ENCODE assay signal across 28 cellular contexts in genomic region chr7:128152721-128153120, GRCh38.
"Had no signal": no experiment of that assay in that cellular context is flagged by ENCODE, and none has a peak within 500 bp of the region (broad histone marks: within the 10 kb centered on the region; RNA-seq: fewer than 3 reads in every experiment).

No MANE protein-coding gene starts in this region.

- H3K27ac Mint-ChIP-seq: activated CD4-positive, alpha-beta memory T cell treated with anti-CD3 and anti-CD28 coated beads for 36 hours; activated CD4-positive, alpha-beta T cell treated with anti-CD3 and anti-CD28 coated beads, Interleukin-2, amount 10 ng/mL, durations not matched to agents 7 days and 5 days; activated naive CD4-positive, alpha-beta T cell treated with anti-CD3 and anti-CD28 coated beads, Interleukin-2, amount 50 U/mL, for 72 hours; activated naive CD8-positive, alpha-beta T cell treated with anti-CD3 and anti-CD28 coated beads, Interleukin-2, amount 50 U/mL, for 24 hours; activated T-cell treated with anti-CD3 and anti-CD28 coated beads, Interleukin-2, amount 50 U/mL, for 24 hours had no signal

- H3K9me3 Mint-ChIP-seq: activated CD4-positive, alpha-beta memory T cell treated with anti-CD3 and anti-CD28 coated beads for 36 hours; activated CD4-positive, alpha-beta T cell treated with anti-CD3 and anti-CD28 coated beads, Interleukin-2, amount 10 ng/mL, durations not matched to agents 7 days and 5 days; activated naive CD4-positive, alpha-beta T cell treated with anti-CD3 and anti-CD28 coated beads, Interleukin-2, amount 50 U/mL, for 72 hours; activated naive CD8-positive, alpha-beta T cell treated with anti-CD3 and anti-CD28 coated beads, Interleukin-2, amount 50 U/mL, for 24 hours; activated T-cell treated with anti-CD3 and anti-CD28 coated beads, Interleukin-2, amount 50 U/mL, for 24 hours had no signal

- H3K27ac ChIP-seq: ascending aorta, body of pancreas, KMS-11, SJCRH30, VCaP had no signal

- H3K36me3 ChIP-seq: ascending aorta, MG63, SJCRH30 had no signal

- H3K4me3 ChIP-seq: ascending aorta, body of pancreas, MG63, SJCRH30 had no signal

- H3K9me3 ChIP-seq: ascending aorta, body of pancreas, MG63, SJCRH30, SK-N-SH had no signal

- H3K4me1 ChIP-seq: ascending aorta, body of pancreas had no signal

- DNase-seq: activated CD4-positive, alpha-beta memory T cell treated with anti-CD3 and anti-CD28 coated beads for 36 hours; activated CD4-positive, alpha-beta T cell treated with anti-CD3 and anti-CD28 coated beads, Interleukin-2, amount 10 ng/mL, durations not matched to agents 7 days and 5 days; activated CD4-positive, CD25-positive, alpha-beta regulatory T cell; activated naive CD4-positive, alpha-beta T cell treated with Interleukin-2 at 50 U/mL for 16 hours; activated naive CD8-positive, alpha-beta T cell treated with anti-CD3 and anti-CD28 coated beads, Interleukin-2, amount 50 U/mL, for 24 hours; activated T-cell treated with anti-CD3 and anti-CD28 coated beads, Interleukin-2, amount 50 U/mL, for 24 hours; amniotic stem cell; body of pancreas; central memory CD4-positive, alpha-beta T cell; MG63; NCI-H1105; NCI-H1436 treated with DMSO at 0.1 percent for 48 hours; NCI-H187; NCI-H2081; NCI-H510A treated with DMSO at 0.1 percent for 48 hours; NCI-H69; NK-92 treated with Interleukin-12 subunit alpha and Interleukin-12 subunit beta, amount 100 ng/mL, for 24 hours; OCI-M1; Right ventricle myocardium superior; RPMI8226; SJCRH30; SK-N-SH; T-helper 1 cell had no signal

- H3K4me3 Mint-ChIP-seq: activated CD4-positive, alpha-beta memory T cell treated with anti-CD3 and anti-CD28 coated beads for 36 hours; activated CD4-positive, alpha-beta T cell treated with anti-CD3 and anti-CD28 coated beads, Interleukin-2, amount 10 ng/mL, durations not matched to agents 7 days and 5 days; activated naive CD8-positive, alpha-beta T cell treated with anti-CD3 and anti-CD28 coated beads, Interleukin-2, amount 50 U/mL, for 24 hours; activated T-cell treated with anti-CD3 and anti-CD28 coated beads, Interleukin-2, amount 50 U/mL, for 24 hours had no signal

- H3K27me3 ChIP-seq: ascending aorta, body of pancreas had no signal

- H3K4me1 Mint-ChIP-seq: activated CD4-positive, alpha-beta T cell treated with anti-CD3 and anti-CD28 coated beads, Interleukin-2, amount 10 ng/mL, durations not matched to agents 7 days and 5 days had no signal

- H3K36me3 Mint-ChIP-seq: activated CD4-positive, alpha-beta memory T cell treated with anti-CD3 and anti-CD28 coated beads for 36 hours; activated naive CD4-positive, alpha-beta T cell treated with anti-CD3 and anti-CD28 coated beads, Interleukin-2, amount 50 U/mL, for 72 hours had no signal

- ATAC-seq: activated naive CD4-positive, alpha-beta T cell treated with anti-CD3 and anti-CD28 coated beads, Interleukin-2, amount 50 U/mL, for 72 hours; activated naive CD8-positive, alpha-beta T cell treated with anti-CD3 and anti-CD28 coated beads, Interleukin-2, amount 50 U/mL, for 24 hours; body of pancreas; Panc1 had no signal
